Comparison of ENCODE assay signal across 9 cellular contexts in genomic region chr5:126680215-126680817, GRCh38.
DNase-seq lines count a peak whose midpoint lies in the region; TF ChIP-seq lines count a peak whose summit lies in the region.
"Had no signal": no experiment of that assay in that cellular context is flagged by ENCODE, and none has a peak within 500 bp of the region (broad histone marks: within the 10 kb centered on the region; RNA-seq: fewer than 3 reads in every experiment).

No MANE protein-coding gene starts in this region.

- H3K27ac ChIP-seq in endodermal cell (ENCODE audit: low read depth, low read length), result no peak overlapping the region

- no peaks in the 10 kb centered on the region for H3K9me3 ChIP-seq in endodermal cell (ENCODE audit: control insufficient read depth, low read length)

- H3K36me3 ChIP-seq in GM06990 (ENCODE audit: control insufficient read depth, insufficient read depth, low read length) (no peaks in the 10 kb centered on the region), H7 (replicated peaks; ENCODE audit: control insufficient read depth, insufficient read depth, low read length) (no peaks in the 10 kb centered on the region), endodermal cell (ENCODE audit: control insufficient read depth, insufficient read depth, low read length) (no peaks in the 10 kb centered on the region)

- H3K36me3 Mint-ChIP-seq in endodermal cell (ENCODE audit: low read depth), result no peaks in the 10 kb centered on the region
- H3K36me3 Mint-ChIP-seq: T-cell had no signal

- no peaks in the 10 kb centered on the region for H3K27me3 ChIP-seq in GM06990 (replicated peaks; ENCODE audit: control insufficient read depth, insufficient read depth, low read length)
- H3K27me3 ChIP-seq in H7 (ENCODE audit: control insufficient read depth, insufficient read depth, low read length), result no peaks in the 10 kb centered on the region
- H3K27me3 ChIP-seq in endodermal cell (ENCODE audit: control insufficient read depth, insufficient read depth, low read length, poor library complexity, severe bottlenecking), result no peaks in the 10 kb centered on the region

- DNase-seq in GM06990 (ENCODE audit: extremely low read depth, insufficient read length), result peak; percentile 33
- DNase-seq in H7, result peak; percentile 43
- DNase-seq in NCI-H1048 (lab: John Stamatoyannopoulos, UW), result peak; percentile 87
- DNase-seq in endodermal cell, result peak; percentile 91
- DNase-seq in NCI-H128 (lab: John Stamatoyannopoulos, UW; ENCODE audit: unreplicated experiment), result no peak
- DNase-seq in stimulated activated CD4-positive, alpha-beta T cell treated with anti-CD3 and anti-CD28 coated beads, Interleukin-1b, Interleukin-23, amount 100 ng/mL, for 48 hours, result no peak
- DNase-seq in NCI-H748 (lab: John Stamatoyannopoulos, UW; ENCODE audit: unreplicated experiment), result no peak
- DNase-seq in inferior parietal cortex (ENCODE audit: extremely low spot score), result no peak

- peak overlapping the region; percentile 30 for H3K4me3 Mint-ChIP-seq in endodermal cell
- H3K4me3 Mint-ChIP-seq: T-cell had no signal

- H3K4me1 Mint-ChIP-seq in endodermal cell, result peaks cover 26% of the 10 kb centered on the region

- no peak overlapping the region for H3K9ac ChIP-seq in endodermal cell (ENCODE audit: extremely low read depth, low read length, poor library complexity, severe bottlenecking)

- no peak overlapping the region for H3K4me3 ChIP-seq in GM06990 (replicated peaks; ENCODE audit: low read depth, low read length)
- no peak overlapping the region for H3K4me3 ChIP-seq in H7 (ENCODE audit: insufficient read depth, low read depth, low read length)
- H3K4me3 ChIP-seq in endodermal cell (ENCODE audit: low read length), result no peak overlapping the region

- H3K9me3 Mint-ChIP-seq in endodermal cell, result no peaks in the 10 kb centered on the region
- H3K9me3 Mint-ChIP-seq: T-cell had no signal

- no peaks in the 10 kb centered on the region for H3K27me3 Mint-ChIP-seq in endodermal cell (ENCODE audit: insufficient read depth)

- TF ChIP-seq CTCF in GM06990 (IDR thresholded peaks at IDR 0.05; ENCODE audit: insufficient read depth, low read length, poor library complexity, severe bottlenecking) (no peak), endodermal cell (conservative IDR thresholded peaks at IDR 0.05) (no peak)

- H3K4me1 ChIP-seq in endodermal cell (ENCODE audit: control insufficient read depth, insufficient read depth, low read length), result peaks cover 9% of the 10 kb centered on the region

- peak overlapping the region; percentile 86 for H3K27ac Mint-ChIP-seq in endodermal cell
- H3K27ac Mint-ChIP-seq: T-cell had no signal

- 36 to 80% methylated on average over 2 to 4 of the region's 4 CpGs for WGBS in endodermal cell (ENCODE audit: insufficient coverage in 1 of 2, insufficient read length in 1 of 2), 2 experiments

Comparison
In these comparisons a context has a peak if more than half of its experiments do, and no peak if none do; other contexts are left out.
1. DNase-seq: peak in GM06990 (single experiment), H7 (single experiment), NCI-H1048 (single experiment) and endodermal cell (single experiment); none in NCI-H128 (single experiment), stimulated activated CD4-positive, alpha-beta T cell treated with anti-CD3 and anti-CD28 coated beads, Interleukin-1b, Interleukin-23, amount 100 ng/mL, for 48 hours (single experiment), NCI-H748 (single experiment) and inferior parietal cortex (single experiment).